ENCODE assay signal across 10 cellular contexts in the genomic region with DNA sequence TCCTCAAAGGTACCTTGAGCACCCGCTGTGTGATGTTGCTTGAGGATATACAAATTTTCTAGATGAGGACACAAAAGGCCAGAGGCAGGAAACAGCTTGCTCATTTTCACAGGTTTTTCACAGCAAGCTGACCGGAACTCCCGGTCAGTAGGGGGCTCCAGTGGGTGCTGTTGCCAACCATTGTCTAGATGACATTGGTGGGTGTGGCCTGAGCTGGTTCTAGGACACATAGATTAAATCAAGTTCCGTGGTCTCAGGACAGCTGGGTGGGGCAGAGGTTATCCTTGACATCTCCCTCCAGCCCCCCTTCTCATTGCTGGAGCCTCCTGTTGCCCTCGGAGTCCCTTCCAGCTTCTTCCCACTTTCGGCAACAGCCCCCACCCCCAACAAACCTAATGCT.
DNase-seq lines count a peak whose midpoint lies in the region; ATAC-seq and TF ChIP-seq lines count a peak whose summit lies in the region.
"Had no signal": no experiment of that assay in that cellular context is flagged by ENCODE, and none has a peak within 500 bp of the region (broad histone marks: within the 10 kb centered on the region; RNA-seq: fewer than 3 reads in every experiment).

No MANE protein-coding gene starts in this region.

- H3K4me3 ChIP-seq in heart left ventricle, result no peak overlapping the region
- H3K4me3 ChIP-seq in thoracic aorta, result no peak overlapping the region
- H3K4me3 ChIP-seq: tibial nerve had no signal

- peaks cover 4 to 39% (median 14%) of the 10 kb centered on the region in 12 donors for H3K4me1 ChIP-seq in heart left ventricle
- peaks cover 12 to 32% of the 10 kb centered on the region in 2 donors for H3K4me1 ChIP-seq in thoracic aorta (ENCODE audit: control insufficient read depth in 1 of 2, low read depth in 2 of 2)

- peak in 3 of 4 donors; percentile 14 to 52 (median 35) for ATAC-seq in heart left ventricle
- no peak for ATAC-seq in thoracic aorta (ENCODE audit: insufficient number of reproducible peaks, low FRiP score, low read depth)

- 47 to 63% (median 59%) methylated on average over 6 of the region's 6 CpGs for WGBS in heart left ventricle, 4 donors

- intact Hi-C loops in heart left ventricle (cut with DNase I), result no loop called here

- peaks cover 0 to 7% (median 0%) of the 10 kb centered on the region in 9 donors for H3K36me3 ChIP-seq in heart left ventricle
- peaks cover 9% of the 10 kb centered on the region for H3K36me3 ChIP-seq in thoracic aorta
- H3K36me3 ChIP-seq: tibial nerve had no signal

- H3K27me3 ChIP-seq in heart left ventricle, result peaks cover 0 to 5% (median 0%) of the 10 kb centered on the region in 9 donors
- H3K27me3 ChIP-seq in thoracic aorta (replicated peaks; ENCODE audit: insufficient read depth), result no peaks in the 10 kb centered on the region
- H3K27me3 ChIP-seq: tibial nerve had no signal

- TF ChIP-seq CTCF in heart left ventricle (IDR thresholded peaks at IDR 0.05), result peak in 6 of 12 donors; percentile 6 to 41 (median 24)
- TF ChIP-seq CTCF in thoracic aorta (IDR thresholded peaks at IDR 0.05), result no peak

- peak overlapping the region in 10 of 12 donors; percentile 4 to 81 (median 48) for H3K27ac ChIP-seq in heart left ventricle
- peak overlapping the region; percentile 80 to 81 for H3K27ac ChIP-seq in thoracic aorta

- H3K9me3 ChIP-seq in heart left ventricle (no peaks in the 10 kb centered on the region), thoracic aorta (no peaks in the 10 kb centered on the region)
- H3K9me3 ChIP-seq: tibial nerve had no signal

- no peak for TF ChIP-seq POLR2A in heart left ventricle (IDR thresholded peaks at IDR 0.05)

- DNase-seq in NCI-H748 (lab: John Stamatoyannopoulos, UW; ENCODE audit: unreplicated experiment) (peak; percentile 4), NCI-H748 treated with DMSO at 0.1 percent for 48 hours (lab: John Stamatoyannopoulos, UW) (no peak), T1000 (lab: John Stamatoyannopoulos, UW) (peak; percentile 27), heart left ventricle (peak in 3 of 5 donors; percentile 37 to 70 (median 61)), thoracic aorta (ENCODE audit: low spot score) (no peak), LoVo (ENCODE audit: low spot score) (no peak), glomerular visceral epithelial cell (ENCODE audit: extremely low spot score) (no peak)
- no peak for DNase-seq in central memory CD4-positive, alpha-beta T cell
- DNase-seq: activated CD8-positive, alpha-beta memory T cell treated with anti-CD3 and anti-CD28 coated beads, Interleukin-2, amount 10 ng/mL, durations not matched to agents 7 days and 5 days had no signal

Comparison
In these comparisons a context has a peak if more than half of its experiments do, and no peak if none do; other contexts are left out.
1. DNase-seq: peak in NCI-H748 (single experiment), T1000 (single experiment) and heart left ventricle (3 of 5); none in NCI-H748 treated with DMSO at 0.1 percent for 48 hours (single experiment), thoracic aorta (single experiment), LoVo (single experiment), glomerular visceral epithelial cell (single experiment) and central memory CD4-positive, alpha-beta T cell (single experiment).